ENCODE assay signal across 1 cellular context in the genomic region with DNA sequence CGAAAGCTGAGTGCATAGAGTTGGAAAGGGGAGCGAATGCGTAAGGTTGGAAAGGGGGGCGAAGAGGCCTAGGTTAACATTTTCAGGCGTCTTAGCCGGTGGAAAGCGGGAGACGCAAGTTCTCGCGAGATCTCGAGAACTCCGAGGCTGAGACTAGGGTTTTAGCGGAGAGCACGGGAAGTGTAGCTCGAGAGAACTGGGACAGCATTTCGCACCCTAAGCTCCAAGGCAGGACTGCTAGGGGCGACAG.
A peak's percentile ranks its signal among the peaks of the same experiment; 100 is the strongest.
TF ChIP-seq lines count a peak whose summit lies in the region.

No MANE protein-coding gene starts in this region.

TF ChIP-seq in K562, 482 proteins besides CTCF, POLR2A, EP300 and RAD21 (continued from another document and continues in another):
- TF ChIP-seq, protein P1, sequence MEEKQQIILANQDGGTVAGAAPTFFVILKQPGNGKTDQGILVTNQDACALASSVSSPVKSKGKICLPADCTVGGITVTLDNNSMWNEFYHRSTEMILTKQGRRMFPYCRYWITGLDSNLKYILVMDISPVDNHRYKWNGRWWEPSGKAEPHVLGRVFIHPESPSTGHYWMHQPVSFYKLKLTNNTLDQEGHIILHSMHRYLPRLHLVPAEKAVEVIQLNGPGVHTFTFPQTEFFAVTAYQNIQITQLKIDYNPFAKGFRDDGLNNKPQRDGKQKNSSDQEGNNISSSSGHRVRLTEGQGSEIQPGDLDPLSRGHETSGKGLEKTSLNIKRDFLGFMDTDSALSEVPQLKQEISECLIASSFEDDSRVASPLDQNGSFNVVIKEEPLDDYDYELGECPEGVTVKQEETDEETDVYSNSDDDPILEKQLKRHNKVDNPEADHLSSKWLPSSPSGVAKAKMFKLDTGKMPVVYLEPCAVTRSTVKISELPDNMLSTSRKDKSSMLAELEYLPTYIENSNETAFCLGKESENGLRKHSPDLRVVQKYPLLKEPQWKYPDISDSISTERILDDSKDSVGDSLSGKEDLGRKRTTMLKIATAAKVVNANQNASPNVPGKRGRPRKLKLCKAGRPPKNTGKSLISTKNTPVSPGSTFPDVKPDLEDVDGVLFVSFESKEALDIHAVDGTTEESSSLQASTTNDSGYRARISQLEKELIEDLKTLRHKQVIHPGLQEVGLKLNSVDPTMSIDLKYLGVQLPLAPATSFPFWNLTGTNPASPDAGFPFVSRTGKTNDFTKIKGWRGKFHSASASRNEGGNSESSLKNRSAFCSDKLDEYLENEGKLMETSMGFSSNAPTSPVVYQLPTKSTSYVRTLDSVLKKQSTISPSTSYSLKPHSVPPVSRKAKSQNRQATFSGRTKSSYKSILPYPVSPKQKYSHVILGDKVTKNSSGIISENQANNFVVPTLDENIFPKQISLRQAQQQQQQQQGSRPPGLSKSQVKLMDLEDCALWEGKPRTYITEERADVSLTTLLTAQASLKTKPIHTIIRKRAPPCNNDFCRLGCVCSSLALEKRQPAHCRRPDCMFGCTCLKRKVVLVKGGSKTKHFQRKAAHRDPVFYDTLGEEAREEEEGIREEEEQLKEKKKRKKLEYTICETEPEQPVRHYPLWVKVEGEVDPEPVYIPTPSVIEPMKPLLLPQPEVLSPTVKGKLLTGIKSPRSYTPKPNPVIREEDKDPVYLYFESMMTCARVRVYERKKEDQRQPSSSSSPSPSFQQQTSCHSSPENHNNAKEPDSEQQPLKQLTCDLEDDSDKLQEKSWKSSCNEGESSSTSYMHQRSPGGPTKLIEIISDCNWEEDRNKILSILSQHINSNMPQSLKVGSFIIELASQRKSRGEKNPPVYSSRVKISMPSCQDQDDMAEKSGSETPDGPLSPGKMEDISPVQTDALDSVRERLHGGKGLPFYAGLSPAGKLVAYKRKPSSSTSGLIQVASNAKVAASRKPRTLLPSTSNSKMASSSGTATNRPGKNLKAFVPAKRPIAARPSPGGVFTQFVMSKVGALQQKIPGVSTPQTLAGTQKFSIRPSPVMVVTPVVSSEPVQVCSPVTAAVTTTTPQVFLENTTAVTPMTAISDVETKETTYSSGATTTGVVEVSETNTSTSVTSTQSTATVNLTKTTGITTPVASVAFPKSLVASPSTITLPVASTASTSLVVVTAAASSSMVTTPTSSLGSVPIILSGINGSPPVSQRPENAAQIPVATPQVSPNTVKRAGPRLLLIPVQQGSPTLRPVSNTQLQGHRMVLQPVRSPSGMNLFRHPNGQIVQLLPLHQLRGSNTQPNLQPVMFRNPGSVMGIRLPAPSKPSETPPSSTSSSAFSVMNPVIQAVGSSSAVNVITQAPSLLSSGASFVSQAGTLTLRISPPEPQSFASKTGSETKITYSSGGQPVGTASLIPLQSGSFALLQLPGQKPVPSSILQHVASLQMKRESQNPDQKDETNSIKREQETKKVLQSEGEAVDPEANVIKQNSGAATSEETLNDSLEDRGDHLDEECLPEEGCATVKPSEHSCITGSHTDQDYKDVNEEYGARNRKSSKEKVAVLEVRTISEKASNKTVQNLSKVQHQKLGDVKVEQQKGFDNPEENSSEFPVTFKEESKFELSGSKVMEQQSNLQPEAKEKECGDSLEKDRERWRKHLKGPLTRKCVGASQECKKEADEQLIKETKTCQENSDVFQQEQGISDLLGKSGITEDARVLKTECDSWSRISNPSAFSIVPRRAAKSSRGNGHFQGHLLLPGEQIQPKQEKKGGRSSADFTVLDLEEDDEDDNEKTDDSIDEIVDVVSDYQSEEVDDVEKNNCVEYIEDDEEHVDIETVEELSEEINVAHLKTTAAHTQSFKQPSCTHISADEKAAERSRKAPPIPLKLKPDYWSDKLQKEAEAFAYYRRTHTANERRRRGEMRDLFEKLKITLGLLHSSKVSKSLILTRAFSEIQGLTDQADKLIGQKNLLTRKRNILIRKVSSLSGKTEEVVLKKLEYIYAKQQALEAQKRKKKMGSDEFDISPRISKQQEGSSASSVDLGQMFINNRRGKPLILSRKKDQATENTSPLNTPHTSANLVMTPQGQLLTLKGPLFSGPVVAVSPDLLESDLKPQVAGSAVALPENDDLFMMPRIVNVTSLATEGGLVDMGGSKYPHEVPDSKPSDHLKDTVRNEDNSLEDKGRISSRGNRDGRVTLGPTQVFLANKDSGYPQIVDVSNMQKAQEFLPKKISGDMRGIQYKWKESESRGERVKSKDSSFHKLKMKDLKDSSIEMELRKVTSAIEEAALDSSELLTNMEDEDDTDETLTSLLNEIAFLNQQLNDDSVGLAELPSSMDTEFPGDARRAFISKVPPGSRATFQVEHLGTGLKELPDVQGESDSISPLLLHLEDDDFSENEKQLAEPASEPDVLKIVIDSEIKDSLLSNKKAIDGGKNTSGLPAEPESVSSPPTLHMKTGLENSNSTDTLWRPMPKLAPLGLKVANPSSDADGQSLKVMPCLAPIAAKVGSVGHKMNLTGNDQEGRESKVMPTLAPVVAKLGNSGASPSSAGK (IDR thresholded peaks at IDR 0.05), result peak; percentile 77
- no peak for TF ChIP-seq FOXP1 (CRISPR knock-in tag; IDR thresholded peaks at IDR 0.05)
- TF ChIP-seq HDAC8 (tag; IDR thresholded peaks at IDR 0.05), result no peak
- TF ChIP-seq EZH2 (IDR thresholded peaks at IDR 0.05; ENCODE audit: borderline replicate concordance, low read depth, low read length), result no peak
- TF ChIP-seq SNIP1 (IDR thresholded peaks at IDR 0.05; ENCODE audit: low read depth), result no peak
- no peak for TF ChIP-seq ZNF445 (CRISPR knock-in tag; IDR thresholded peaks at IDR 0.05; ENCODE audit: low read depth)
- TF ChIP-seq, protein P2, sequence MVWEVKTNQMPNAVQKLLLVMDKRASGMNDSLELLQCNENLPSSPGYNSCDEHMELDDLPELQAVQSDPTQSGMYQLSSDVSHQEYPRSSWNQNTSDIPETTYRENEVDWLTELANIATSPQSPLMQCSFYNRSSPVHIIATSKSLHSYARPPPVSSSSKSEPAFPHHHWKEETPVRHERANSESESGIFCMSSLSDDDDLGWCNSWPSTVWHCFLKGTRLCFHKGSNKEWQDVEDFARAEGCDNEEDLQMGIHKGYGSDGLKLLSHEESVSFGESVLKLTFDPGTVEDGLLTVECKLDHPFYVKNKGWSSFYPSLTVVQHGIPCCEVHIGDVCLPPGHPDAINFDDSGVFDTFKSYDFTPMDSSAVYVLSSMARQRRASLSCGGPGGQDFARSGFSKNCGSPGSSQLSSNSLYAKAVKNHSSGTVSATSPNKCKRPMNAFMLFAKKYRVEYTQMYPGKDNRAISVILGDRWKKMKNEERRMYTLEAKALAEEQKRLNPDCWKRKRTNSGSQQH (CRISPR knock-in tag; IDR thresholded peaks at IDR 0.05), result no peak
- TF ChIP-seq NR1H2 (CRISPR knock-in tag; IDR thresholded peaks at IDR 0.05), result no peak
- TF ChIP-seq MCM7 (IDR thresholded peaks at IDR 0.05), result 0 out of 4 replicates have a peak, but pooled peaks of 1 of the 2 experiments have one; percentile 4
- TF ChIP-seq ZKSCAN8 (CRISPR knock-in tag; IDR thresholded peaks at IDR 0.05), result no peak
- TF ChIP-seq HNRNPH1 (optimal IDR thresholded peaks at IDR 0.05; ENCODE audit: low read depth, low read length), result no peak
- TF ChIP-seq CBX5 (IDR thresholded peaks at IDR 0.05; ENCODE audit: borderline replicate concordance, low read depth), result no peak
- TF ChIP-seq, protein P3, sequence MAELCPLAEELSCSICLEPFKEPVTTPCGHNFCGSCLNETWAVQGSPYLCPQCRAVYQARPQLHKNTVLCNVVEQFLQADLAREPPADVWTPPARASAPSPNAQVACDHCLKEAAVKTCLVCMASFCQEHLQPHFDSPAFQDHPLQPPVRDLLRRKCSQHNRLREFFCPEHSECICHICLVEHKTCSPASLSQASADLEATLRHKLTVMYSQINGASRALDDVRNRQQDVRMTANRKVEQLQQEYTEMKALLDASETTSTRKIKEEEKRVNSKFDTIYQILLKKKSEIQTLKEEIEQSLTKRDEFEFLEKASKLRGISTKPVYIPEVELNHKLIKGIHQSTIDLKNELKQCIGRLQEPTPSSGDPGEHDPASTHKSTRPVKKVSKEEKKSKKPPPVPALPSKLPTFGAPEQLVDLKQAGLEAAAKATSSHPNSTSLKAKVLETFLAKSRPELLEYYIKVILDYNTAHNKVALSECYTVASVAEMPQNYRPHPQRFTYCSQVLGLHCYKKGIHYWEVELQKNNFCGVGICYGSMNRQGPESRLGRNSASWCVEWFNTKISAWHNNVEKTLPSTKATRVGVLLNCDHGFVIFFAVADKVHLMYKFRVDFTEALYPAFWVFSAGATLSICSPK (IDR thresholded peaks at IDR 0.05; ENCODE audit: borderline replicate concordance), result no peak
- no peak for TF ChIP-seq PTRF (tag; IDR thresholded peaks at IDR 0.05)
- no peak for TF ChIP-seq KLF13 (tag; IDR thresholded peaks at IDR 0.05; ENCODE audit: borderline replicate concordance, low read depth)
- 0 out of 2 replicates have a peak, but pooled peaks have one; percentile 9 for TF ChIP-seq THRAP3 (IDR thresholded peaks at IDR 0.05; ENCODE audit: borderline replicate concordance)
- TF ChIP-seq HDGF (IDR thresholded peaks at IDR 0.05), result no peak
- TF ChIP-seq, protein P4, sequence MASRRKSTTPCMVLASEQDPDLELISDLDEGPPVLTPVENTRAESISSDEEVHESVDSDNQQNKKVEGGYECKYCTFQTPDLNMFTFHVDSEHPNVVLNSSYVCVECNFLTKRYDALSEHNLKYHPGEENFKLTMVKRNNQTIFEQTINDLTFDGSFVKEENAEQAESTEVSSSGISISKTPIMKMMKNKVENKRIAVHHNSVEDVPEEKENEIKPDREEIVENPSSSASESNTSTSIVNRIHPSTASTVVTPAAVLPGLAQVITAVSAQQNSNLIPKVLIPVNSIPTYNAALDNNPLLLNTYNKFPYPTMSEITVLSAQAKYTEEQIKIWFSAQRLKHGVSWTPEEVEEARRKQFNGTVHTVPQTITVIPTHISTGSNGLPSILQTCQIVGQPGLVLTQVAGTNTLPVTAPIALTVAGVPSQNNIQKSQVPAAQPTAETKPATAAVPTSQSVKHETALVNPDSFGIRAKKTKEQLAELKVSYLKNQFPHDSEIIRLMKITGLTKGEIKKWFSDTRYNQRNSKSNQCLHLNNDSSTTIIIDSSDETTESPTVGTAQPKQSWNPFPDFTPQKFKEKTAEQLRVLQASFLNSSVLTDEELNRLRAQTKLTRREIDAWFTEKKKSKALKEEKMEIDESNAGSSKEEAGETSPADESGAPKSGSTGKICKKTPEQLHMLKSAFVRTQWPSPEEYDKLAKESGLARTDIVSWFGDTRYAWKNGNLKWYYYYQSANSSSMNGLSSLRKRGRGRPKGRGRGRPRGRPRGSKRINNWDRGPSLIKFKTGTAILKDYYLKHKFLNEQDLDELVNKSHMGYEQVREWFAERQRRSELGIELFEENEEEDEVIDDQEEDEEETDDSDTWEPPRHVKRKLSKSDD (conservative IDR thresholded peaks at IDR 0.05; ENCODE audit: low read length), result 0 out of 2 replicates have a peak, but pooled peaks have one; percentile 29
- TF ChIP-seq ATF1 (CRISPR knock-in tag; IDR thresholded peaks at IDR 0.05), result no peak
- no peak for TF ChIP-seq ATF1 (tag; IDR thresholded peaks at IDR 0.05)
- TF ChIP-seq, protein P5, sequence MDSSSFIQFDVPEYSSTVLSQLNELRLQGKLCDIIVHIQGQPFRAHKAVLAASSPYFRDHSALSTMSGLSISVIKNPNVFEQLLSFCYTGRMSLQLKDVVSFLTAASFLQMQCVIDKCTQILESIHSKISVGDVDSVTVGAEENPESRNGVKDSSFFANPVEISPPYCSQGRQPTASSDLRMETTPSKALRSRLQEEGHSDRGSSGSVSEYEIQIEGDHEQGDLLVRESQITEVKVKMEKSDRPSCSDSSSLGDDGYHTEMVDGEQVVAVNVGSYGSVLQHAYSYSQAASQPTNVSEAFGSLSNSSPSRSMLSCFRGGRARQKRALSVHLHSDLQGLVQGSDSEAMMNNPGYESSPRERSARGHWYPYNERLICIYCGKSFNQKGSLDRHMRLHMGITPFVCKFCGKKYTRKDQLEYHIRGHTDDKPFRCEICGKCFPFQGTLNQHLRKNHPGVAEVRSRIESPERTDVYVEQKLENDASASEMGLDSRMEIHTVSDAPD (CRISPR knock-in tag; IDR thresholded peaks at IDR 0.05), result no peak
- no peak for TF ChIP-seq ZNF212 (CRISPR knock-in tag; IDR thresholded peaks at IDR 0.05)
- no peak for TF ChIP-seq CEBPG (CRISPR knock-in tag; IDR thresholded peaks at IDR 0.05)
- no peak for TF ChIP-seq CEBPG (tag; conservative IDR thresholded peaks at IDR 0.05 in 1 of 2, IDR thresholded peaks at IDR 0.05 in 1 of 2)
- TF ChIP-seq, protein P6, sequence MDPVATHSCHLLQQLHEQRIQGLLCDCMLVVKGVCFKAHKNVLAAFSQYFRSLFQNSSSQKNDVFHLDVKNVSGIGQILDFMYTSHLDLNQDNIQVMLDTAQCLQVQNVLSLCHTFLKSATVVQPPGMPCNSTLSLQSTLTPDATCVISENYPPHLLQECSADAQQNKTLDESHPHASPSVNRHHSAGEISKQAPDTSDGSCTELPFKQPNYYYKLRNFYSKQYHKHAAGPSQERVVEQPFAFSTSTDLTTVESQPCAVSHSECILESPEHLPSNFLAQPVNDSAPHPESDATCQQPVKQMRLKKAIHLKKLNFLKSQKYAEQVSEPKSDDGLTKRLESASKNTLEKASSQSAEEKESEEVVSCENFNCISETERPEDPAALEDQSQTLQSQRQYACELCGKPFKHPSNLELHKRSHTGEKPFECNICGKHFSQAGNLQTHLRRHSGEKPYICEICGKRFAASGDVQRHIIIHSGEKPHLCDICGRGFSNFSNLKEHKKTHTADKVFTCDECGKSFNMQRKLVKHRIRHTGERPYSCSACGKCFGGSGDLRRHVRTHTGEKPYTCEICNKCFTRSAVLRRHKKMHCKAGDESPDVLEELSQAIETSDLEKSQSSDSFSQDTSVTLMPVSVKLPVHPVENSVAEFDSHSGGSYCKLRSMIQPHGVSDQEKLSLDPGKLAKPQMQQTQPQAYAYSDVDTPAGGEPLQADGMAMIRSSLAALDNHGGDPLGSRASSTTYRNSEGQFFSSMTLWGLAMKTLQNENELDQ (CRISPR knock-in tag; IDR thresholded peaks at IDR 0.05; ENCODE audit: borderline replicate concordance), result peak; percentile 7; the same call in 1 of the 2 replicates
- no peak for TF ChIP-seq HEY1 (CRISPR knock-in tag; IDR thresholded peaks at IDR 0.05; ENCODE audit: borderline replicate concordance)
- no peak; the same call in 1 of the 2 replicates for TF ChIP-seq CXXC5 (CRISPR knock-in tag; IDR thresholded peaks at IDR 0.05)
- 0 out of 2 replicates have a peak, but pooled peaks have one; percentile 95 for TF ChIP-seq ZZZ3 (IDR thresholded peaks at IDR 0.05)
- TF ChIP-seq KAT8 (IDR thresholded peaks at IDR 0.05; ENCODE audit: low read depth), result no peak
- no peak for TF ChIP-seq POLR3G (IDR thresholded peaks at IDR 0.05; ENCODE audit: extremely low read depth, insufficient read length, insufficient replicate concordance)
- no peak for TF ChIP-seq FOXJ3 (CRISPR knock-in tag; IDR thresholded peaks at IDR 0.05)
- no peak for TF ChIP-seq ZFX (CRISPR knock-in tag; IDR thresholded peaks at IDR 0.05)
- TF ChIP-seq, protein P7, sequence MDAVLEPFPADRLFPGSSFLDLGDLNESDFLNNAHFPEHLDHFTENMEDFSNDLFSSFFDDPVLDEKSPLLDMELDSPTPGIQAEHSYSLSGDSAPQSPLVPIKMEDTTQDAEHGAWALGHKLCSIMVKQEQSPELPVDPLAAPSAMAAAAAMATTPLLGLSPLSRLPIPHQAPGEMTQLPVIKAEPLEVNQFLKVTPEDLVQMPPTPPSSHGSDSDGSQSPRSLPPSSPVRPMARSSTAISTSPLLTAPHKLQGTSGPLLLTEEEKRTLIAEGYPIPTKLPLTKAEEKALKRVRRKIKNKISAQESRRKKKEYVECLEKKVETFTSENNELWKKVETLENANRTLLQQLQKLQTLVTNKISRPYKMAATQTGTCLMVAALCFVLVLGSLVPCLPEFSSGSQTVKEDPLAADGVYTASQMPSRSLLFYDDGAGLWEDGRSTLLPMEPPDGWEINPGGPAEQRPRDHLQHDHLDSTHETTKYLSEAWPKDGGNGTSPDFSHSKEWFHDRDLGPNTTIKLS (IDR thresholded peaks at IDR 0.05; ENCODE audit: borderline replicate concordance, low read depth), result peak; percentile 60; the same call in 1 of the 2 replicates
- no peak for TF ChIP-seq PHB (CRISPR knock-in tag; IDR thresholded peaks at IDR 0.05)
- no peak for TF ChIP-seq PRMT5 (CRISPR knock-in tag; IDR thresholded peaks at IDR 0.05)
- TF ChIP-seq RUNX1 (IDR thresholded peaks at IDR 0.05; ENCODE audit: low read depth), result no peak
- TF ChIP-seq MBD2 (IDR thresholded peaks at IDR 0.05; ENCODE audit: borderline replicate concordance, low read depth), result no peak
- TF ChIP-seq NFRKB (IDR thresholded peaks at IDR 0.05; ENCODE audit: low read depth), result 0 out of 2 replicates have a peak, but pooled peaks have one; percentile 85
